16 cellular contexts compared by ENCODE assay signal in the genomic region with DNA sequence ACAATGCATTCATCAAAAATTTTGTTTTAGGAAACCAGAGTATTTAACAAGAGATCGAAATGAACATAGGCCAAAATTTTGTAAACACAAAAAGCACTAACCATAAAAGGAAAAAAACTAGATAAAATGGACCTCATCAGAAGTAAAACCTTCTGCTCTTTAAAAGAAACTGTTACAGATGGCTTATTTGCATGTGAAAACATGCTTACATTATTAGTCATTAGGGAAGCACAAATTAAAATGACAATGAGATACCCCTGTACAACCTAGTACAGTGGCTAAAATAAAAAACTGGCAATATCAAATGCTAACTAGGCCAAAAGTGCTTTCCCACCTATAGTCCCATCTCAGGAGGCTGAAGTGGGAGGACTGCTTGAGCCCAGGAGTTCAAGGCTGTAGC. TPM values are rescaled to one million over a fixed set of nuclear protein-coding genes. Genes with fewer than 3 reads are reported as not detected.
DNase-seq lines count a peak whose midpoint lies in the region; ATAC-seq and TF ChIP-seq lines count a peak whose summit lies in the region.
"Had no signal": no experiment of that assay in that cellular context is flagged by ENCODE, and none has a peak within 500 bp of the region (broad histone marks: within the 10 kb centered on the region; RNA-seq: fewer than 3 reads in every experiment).

No MANE protein-coding gene starts in this region.

- peak overlapping the region in 5 of 7 donors; percentile 24 to 69 (median 51) for H3K27ac Mint-ChIP-seq in CD4-positive, alpha-beta memory T cell
- H3K27ac Mint-ChIP-seq in H9, result peak overlapping the region; percentile 50 to 65 (median 63); a peak in 6 of 7 replicates
- H3K27ac Mint-ChIP-seq: dendritic cell treated with granulocyte-macrophage colony-stimulating factor and Interleukin-4, amounts not matched to agents 40 ng/mL and 50 ng/mL, for 4 days had no signal

- intact Hi-C loops in CD4-positive, alpha-beta memory T cell (cut with micrococcal nuclease), result no loop called here

- H3K27me3 Mint-ChIP-seq in CD4-positive, alpha-beta memory T cell, result no peaks in the 10 kb centered on the region
- H3K27me3 Mint-ChIP-seq in H9 (ENCODE audit: low read depth), result no peaks in the 10 kb centered on the region
- H3K27me3 Mint-ChIP-seq: dendritic cell treated with granulocyte-macrophage colony-stimulating factor and Interleukin-4, amounts not matched to agents 40 ng/mL and 50 ng/mL, for 4 days had no signal

- peaks cover 2% of the 10 kb centered on the region for H3K79me1 ChIP-seq in H9 (ENCODE audit: insufficient read depth, low read depth, low read length, poor library complexity, severe bottlenecking)

- no peaks in the 10 kb centered on the region for H3K23me2 ChIP-seq in H9 (ENCODE audit: insufficient read length, low read depth, low read length, poor library complexity, severe bottlenecking)

- no peak overlapping the region for H4K5ac ChIP-seq in H9 (ENCODE audit: insufficient read length, low read depth, low read length)

- peaks cover 17 to 28% (median 22%) of the 10 kb centered on the region in 4 donors for H3K4me1 Mint-ChIP-seq in CD4-positive, alpha-beta memory T cell
- H3K4me1 Mint-ChIP-seq in H9, result peaks cover 6 to 7% of the 10 kb centered on the region in 2 experiments

- H3K36me3 Mint-ChIP-seq in CD4-positive, alpha-beta memory T cell, result peaks cover 29 to 42% of the 10 kb centered on the region in 2 donors
- peaks cover 5 to 43% (median 38%) of the 10 kb centered on the region in 3 experiments; a peak in 6 of 7 replicates for H3K36me3 Mint-ChIP-seq in H9 (ENCODE audit: insufficient read depth in 1 of 3, low read depth in 3 of 3)

- H3K14ac ChIP-seq in H9 (ENCODE audit: insufficient read depth, low read length), result no peak overlapping the region

- CTCF ChIA-PET in CD4-positive, alpha-beta memory T cell (lab: Charles Lee; ENCODE audit: partially characterized antibody), result interaction anchor here (1.6 kb wide), 1 partner anchor 117 kb away, joined by 3 read pairs; no protein-coding TSS in a partner anchor

- ATAC-seq in left lobe of liver, result no peak
- no peak for ATAC-seq in HG02763 (IDR thresholded peaks at IDR 0.05; ENCODE audit: unreplicated experiment)

- H3K36me3 ChIP-seq in CD4-positive, alpha-beta memory T cell (ENCODE audit: insufficient read depth, low read length), result peaks cover 4% of the 10 kb centered on the region

- TF ChIP-seq CTCF in H9 (conservative IDR thresholded peaks at IDR 0.05) (no peak), astrocyte of the spinal cord (IDR thresholded peaks at IDR 0.05; ENCODE audit: low read depth, low read length) (no peak)

- no peak overlapping the region for H4K91ac ChIP-seq in H9 (ENCODE audit: insufficient read length, low read depth, low read length)

- no peak overlapping the region for H2BK120ac ChIP-seq in H9 (ENCODE audit: low read depth, low read length, poor library complexity, severe bottlenecking)

- no peak overlapping the region for H2AFZ ChIP-seq in H9 (ENCODE audit: low read length)

- no peak overlapping the region for H3K4ac ChIP-seq in H9 (ENCODE audit: low read depth, low read length)

- H3K9me3 ChIP-seq in CD4-positive, alpha-beta memory T cell (ENCODE audit: control insufficient read depth in 1 of 2, low read length in 2 of 2), result no peaks in the 10 kb centered on the region
- H3K9me3 ChIP-seq in H9 (ENCODE audit: control insufficient read depth, low read depth, low read length), result no peaks in the 10 kb centered on the region
- H3K9me3 ChIP-seq: ascending aorta, esophagus squamous epithelium had no signal

- no peak overlapping the region for H2BK12ac ChIP-seq in H9 (ENCODE audit: insufficient read length, low read depth, low read length)

- H2AK5ac ChIP-seq in H9 (ENCODE audit: insufficient read length, low read length), result no peak overlapping the region

- H3K4me3 Mint-ChIP-seq in CD4-positive, alpha-beta memory T cell, result peak overlapping the region in 1 of 8 donors; percentile 21
- H3K4me3 Mint-ChIP-seq in H9, result no peak overlapping the region
- H3K4me3 Mint-ChIP-seq: dendritic cell treated with granulocyte-macrophage colony-stimulating factor and Interleukin-4, amounts not matched to agents 40 ng/mL and 50 ng/mL, for 4 days had no signal

- H4K8ac ChIP-seq in H9 (replicated peaks; ENCODE audit: insufficient read length, low read depth, low read length), result no peak overlapping the region

- no peak overlapping the region for H2BK5ac ChIP-seq in H9 (ENCODE audit: insufficient read length, low read length)

- no CpG with 5 or more reads among the region's 1 CpG for WGBS in H9 (ENCODE audit: extremely low coverage, insufficient read length, low lambda C conversion rate)

- no peak overlapping the region for H3K4me2 ChIP-seq in H9 (ENCODE audit: insufficient read depth, insufficient read length, low read length)

- H3K23ac ChIP-seq in H9 (ENCODE audit: insufficient read length, low read depth, low read length), result no peak overlapping the region

- H2BK15ac ChIP-seq in H9 (ENCODE audit: low read depth, low read length), result no peak overlapping the region

- no peak overlapping the region for H3T11ph ChIP-seq in H9 (ENCODE audit: low read length)

- no peak for DNase-seq in CD4-positive, alpha-beta memory T cell
- DNase-seq in H9, result no peak
- peak; percentile 13 for DNase-seq in astrocyte of the spinal cord (ENCODE audit: low read depth, low spot score)
- DNase-seq in left lobe of liver (ENCODE audit: low spot score), result no peak
- no peak for DNase-seq in ureter (ENCODE audit: low spot score)
- DNase-seq in NCI-H1694 treated with DMSO at 0.1 percent for 48 hours (lab: John Stamatoyannopoulos, UW), result no peak
- DNase-seq: activated gamma-delta T cell, DMS 273 treated with DMSO at 0.1 percent for 48 hours, esophagus squamous epithelium, MV-4-11, NCI-H2081 treated with DMSO at 0.1 percent for 48 hours, NCI-H524 treated with DMSO at 0.1 percent for 48 hours had no signal

- no peaks in the 10 kb centered on the region for H3K79me2 ChIP-seq in H9 (ENCODE audit: insufficient read depth, low read length)

- H3K9me3 Mint-ChIP-seq in CD4-positive, alpha-beta memory T cell, result no peaks in the 10 kb centered on the region
- no peaks in the 10 kb centered on the region for H3K9me3 Mint-ChIP-seq in H9
- H3K9me3 Mint-ChIP-seq: dendritic cell treated with granulocyte-macrophage colony-stimulating factor and Interleukin-4, amounts not matched to agents 40 ng/mL and 50 ng/mL, for 4 days had no signal

- H3K56ac ChIP-seq in H9 (ENCODE audit: insufficient read length, low read depth, low read length), result no peak overlapping the region

- H3K27ac ChIP-seq in CD4-positive, alpha-beta memory T cell (ENCODE audit: low read depth, low read length), result no peak overlapping the region
- no peak overlapping the region for H3K27ac ChIP-seq in H9 (ENCODE audit: insufficient read length, low read depth, low read length)
- peak overlapping the region; percentile 30 for H3K27ac ChIP-seq in layer of hippocampus (ENCODE audit: low read depth, low read length)

- no peak overlapping the region for H3K18ac ChIP-seq in H9 (ENCODE audit: insufficient read length, low read depth, low read length)

- no peak overlapping the region for H3K9ac ChIP-seq in H9 (ENCODE audit: extremely low read depth, insufficient read length, low read length)

- in situ Hi-C loops in astrocyte of the spinal cord (cut with HindIII; ENCODE audit: low sequenced_read_pairs), result no loop called here

- H3K4me3 ChIP-seq in CD4-positive, alpha-beta memory T cell (ENCODE audit: low read length in 2 of 2), result no peak overlapping the region
- no peak overlapping the region for H3K4me3 ChIP-seq in astrocyte of the spinal cord (ENCODE audit: low read depth, low read length)
- H3K4me3 ChIP-seq: ascending aorta, esophagus squamous epithelium had no signal

- no peaks in the 10 kb centered on the region for H3K4me1 ChIP-seq in CD4-positive, alpha-beta memory T cell (ENCODE audit: insufficient read depth, low read length)
- 0 out of 2 replicates have a peak, but pooled peaks cover 1% of the 10 kb centered on the region for H3K4me1 ChIP-seq in H9 (ENCODE audit: insufficient read depth, low read length)

- no peaks in the 10 kb centered on the region for H3K27me3 ChIP-seq in CD4-positive, alpha-beta memory T cell (ENCODE audit: insufficient read depth, low read length)
- H3K27me3 ChIP-seq in H9 (ENCODE audit: insufficient read depth, low read length) (no peaks in the 10 kb centered on the region), layer of hippocampus (ENCODE audit: control insufficient read depth, insufficient read depth, low read length) (no peaks in the 10 kb centered on the region)
- H3K27me3 ChIP-seq: ascending aorta, esophagus squamous epithelium had no signal

- H2BK20ac ChIP-seq in H9 (ENCODE audit: low read depth, low read length, poor library complexity, severe bottlenecking), result no peak overlapping the region

- POLR2A ChIA-PET in CD4-positive, alpha-beta memory T cell (lab: Charles Lee; ENCODE audit: partially characterized antibody), result no interaction called here

- no peaks in the 10 kb centered on the region for H4K20me1 ChIP-seq in H9 (ENCODE audit: control insufficient read depth, insufficient read depth, insufficient read length)

RNA-seq across cellular contexts. Expression of a gene that starts 19.3 kb away (rescaled TPM):
- 10 to 100 TPM; 48.5 to 50.6 TPM for total RNA-seq in CD4-positive, alpha-beta memory T cell
- 10 to 100 TPM; 12.9 to 19.0 TPM for polyA plus RNA-seq in CD4-positive, alpha-beta memory T cell
- total RNA-seq in H9 (2021) (22.2 and 23.0 TPM in 2 replicates), left lobe of liver (9.2 TPM), ureter (49.0 TPM)

RNA-seq across cellular contexts. Expression of a gene that starts 46.8 kb away (rescaled TPM):
- 10 to 100 TPM; 14.3 to 17.4 TPM for total RNA-seq in CD4-positive, alpha-beta memory T cell
- 10 to 100 TPM in 1 of 2 donors, 1 to 10 TPM in 1; 3.2 to 10.0 TPM for polyA plus RNA-seq in CD4-positive, alpha-beta memory T cell
- total RNA-seq in H9 (2021), result 6.2 and 7.2 TPM in 2 replicates
- total RNA-seq in left lobe of liver, result 7.8 TPM
- 35.8 TPM for total RNA-seq in ureter
